Comparison of ENCODE assay signal across 8 cellular contexts in the genomic region with DNA sequence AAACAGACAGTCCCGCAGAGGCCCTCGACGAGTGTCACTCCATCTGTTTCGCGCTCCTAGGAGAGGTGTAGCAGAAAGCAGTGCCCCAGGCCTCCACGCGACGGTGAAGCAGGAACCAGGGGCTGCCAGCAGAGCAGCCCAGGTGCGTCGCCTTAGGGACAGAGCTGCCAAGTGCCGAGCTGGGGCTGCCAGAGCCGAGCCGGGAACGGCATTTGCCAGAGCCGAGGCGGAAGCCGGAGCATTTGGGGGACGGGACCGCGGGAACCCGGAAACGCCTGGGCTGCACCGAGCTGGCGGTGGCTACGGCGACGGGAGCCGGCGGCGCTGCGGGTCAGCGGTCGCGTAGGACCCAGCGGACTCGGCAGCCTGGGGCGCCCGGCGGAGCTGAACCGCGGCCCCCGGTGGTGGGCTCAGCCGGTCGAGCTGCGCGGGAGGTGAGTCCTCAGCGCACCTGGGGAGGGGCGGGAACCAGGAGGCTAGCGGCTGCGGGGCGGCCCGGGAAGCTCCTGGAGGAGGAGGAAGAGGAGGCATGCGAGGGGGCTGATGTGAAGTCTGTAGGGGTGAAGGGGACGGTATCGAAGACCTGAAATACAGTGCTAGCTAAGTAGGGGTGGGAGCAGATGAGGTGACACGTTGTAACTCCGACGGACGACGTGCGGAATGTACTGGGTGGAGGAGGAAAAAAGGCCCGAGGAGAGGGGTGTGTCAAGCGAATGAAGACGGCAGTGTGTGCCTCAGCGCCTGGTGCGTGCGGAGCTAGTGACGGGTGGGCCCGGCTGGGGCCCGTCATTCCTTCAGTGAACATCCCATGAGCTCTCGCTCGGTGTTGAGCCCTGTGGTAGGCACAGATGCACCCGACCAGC. TPM values are rescaled to one million over a fixed set of nuclear protein-coding genes. Genes with fewer than 3 reads are reported as not detected.
DNase-seq lines count a peak whose midpoint lies in the region; FAIRE-seq and TF ChIP-seq lines count a peak whose summit lies in the region.

SLC35A3 (plus strand) TSS at position 268 of the 863 bp plus-strand sequence. CDS start 23,559 bp downstream, outside the sequence.

- no peaks in the 10 kb centered on the region for H3K36me3 Mint-ChIP-seq in glutamatergic neuron (ENCODE audit: unreplicated experiment)
- H3K36me3 Mint-ChIP-seq in osteocyte (ENCODE audit: unreplicated experiment) = peaks cover 2% of the 10 kb centered on the region

- H3K4me3 Mint-ChIP-seq in glutamatergic neuron (ENCODE audit: unreplicated experiment) (peak within 1 kb of the TSS; percentile 99), osteocyte (ENCODE audit: unreplicated experiment) (peak within 1 kb of the TSS; percentile 99)

- no peak within 1 kb of the TSS for H3K27ac ChIP-seq in SK-N-MC
- H3K27ac ChIP-seq in thymus (ENCODE audit: low read depth) = peak within 1 kb of the TSS; percentile 77

- peak; percentile 78 for FAIRE-seq in H54 (lab: Jason Lieb, UNC)

- H3K4me1 Mint-ChIP-seq in glutamatergic neuron (ENCODE audit: low read depth, unreplicated experiment) (peaks cover 7% of the 10 kb centered on the region), osteocyte (ENCODE audit: unreplicated experiment) (peaks cover 28% of the 10 kb centered on the region)

- peak; percentile 86 for TF ChIP-seq POLR2A in H54 (IDR thresholded peaks at IDR 0.05; ENCODE audit: low read depth, low read length)

- H3K27ac Mint-ChIP-seq in glutamatergic neuron (ENCODE audit: unreplicated experiment) (no peak within 1 kb of the TSS), osteocyte (ENCODE audit: unreplicated experiment) (peak within 1 kb of the TSS; percentile 95)

- H3K9ac ChIP-seq in SK-N-MC (ENCODE audit: insufficient read length) = peak within 1 kb of the TSS; percentile 89

- H3K27me3 ChIP-seq in thymus (ENCODE audit: control insufficient read depth, insufficient read depth) = no peaks in the 10 kb centered on the region

- H3K9me3 Mint-ChIP-seq in glutamatergic neuron (ENCODE audit: unreplicated experiment) (peaks cover 6% of the 10 kb centered on the region), osteocyte (ENCODE audit: unreplicated experiment) (no peaks in the 10 kb centered on the region)

- peaks cover 2% of the 10 kb centered on the region for H3K4me1 ChIP-seq in thymus (ENCODE audit: control insufficient read depth, insufficient read depth, low read length)

- peak; percentile 69 for DNase-seq in GDM1 (lab: John Stamatoyannopoulos, UW)
- peak; percentile 71 for DNase-seq in H54 (ENCODE audit: insufficient read length, low spot score)
- peak; percentile 83 for DNase-seq in LoVo (ENCODE audit: low spot score)
- no peak for DNase-seq in SK-N-MC (ENCODE audit: low read depth, low spot score)
- DNase-seq in activated naive CD4-positive, alpha-beta T cell treated with anti-CD3 and anti-CD28 coated beads, Interleukin-2, amount 50 U/mL, for 16 hours = peak; percentile 80
- peak; percentile 85 for DNase-seq in glutamatergic neuron
- peak; percentile 89 for DNase-seq in osteocyte (ENCODE audit: extremely low spot score, unreplicated experiment)

- peaks cover 2% of the 10 kb centered on the region for H3K27me3 Mint-ChIP-seq in glutamatergic neuron (ENCODE audit: unreplicated experiment)
- no peaks in the 10 kb centered on the region for H3K27me3 Mint-ChIP-seq in osteocyte (ENCODE audit: unreplicated experiment)

- under 1% methylated on average over 73 of the region's 73 CpGs for WGBS in thymus

- TF ChIP-seq CTCF in glutamatergic neuron (IDR thresholded peaks at IDR 0.05; ENCODE audit: partially characterized antibody, unreplicated experiment) = no peak
- TF ChIP-seq CTCF in osteocyte (IDR thresholded peaks at IDR 0.05) = no peak

- H3K36me3 ChIP-seq in SK-N-MC (ENCODE audit: insufficient read depth, low read length) = peaks cover 5% of the 10 kb centered on the region; the same call in 1 of the 2 replicates
- no peaks in the 10 kb centered on the region for H3K36me3 ChIP-seq in thymus (ENCODE audit: control insufficient read depth, insufficient read depth)

- H3K9me3 ChIP-seq in SK-N-MC (ENCODE audit: low read depth, low read length) (no peaks in the 10 kb centered on the region), thymus (ENCODE audit: control insufficient read depth) (no peaks in the 10 kb centered on the region)

- H3K4me3 ChIP-seq in SK-N-MC (peak within 1 kb of the TSS; percentile 95), thymus (ENCODE audit: low read length) (peak within 1 kb of the TSS; percentile 88)

RNA-seq across cellular contexts. Expression of gene SLC35A3, which starts in this region (rescaled TPM):
- total RNA-seq in glutamatergic neuron (ENCODE audit: unreplicated experiment) = 7.7 TPM
- total RNA-seq in osteocyte = 14.0 and 21.3 TPM in 2 replicates
- 25.9 TPM for polyA plus RNA-seq in thymus
